ENCODE assay signal across 8 cellular contexts in the genomic region with DNA sequence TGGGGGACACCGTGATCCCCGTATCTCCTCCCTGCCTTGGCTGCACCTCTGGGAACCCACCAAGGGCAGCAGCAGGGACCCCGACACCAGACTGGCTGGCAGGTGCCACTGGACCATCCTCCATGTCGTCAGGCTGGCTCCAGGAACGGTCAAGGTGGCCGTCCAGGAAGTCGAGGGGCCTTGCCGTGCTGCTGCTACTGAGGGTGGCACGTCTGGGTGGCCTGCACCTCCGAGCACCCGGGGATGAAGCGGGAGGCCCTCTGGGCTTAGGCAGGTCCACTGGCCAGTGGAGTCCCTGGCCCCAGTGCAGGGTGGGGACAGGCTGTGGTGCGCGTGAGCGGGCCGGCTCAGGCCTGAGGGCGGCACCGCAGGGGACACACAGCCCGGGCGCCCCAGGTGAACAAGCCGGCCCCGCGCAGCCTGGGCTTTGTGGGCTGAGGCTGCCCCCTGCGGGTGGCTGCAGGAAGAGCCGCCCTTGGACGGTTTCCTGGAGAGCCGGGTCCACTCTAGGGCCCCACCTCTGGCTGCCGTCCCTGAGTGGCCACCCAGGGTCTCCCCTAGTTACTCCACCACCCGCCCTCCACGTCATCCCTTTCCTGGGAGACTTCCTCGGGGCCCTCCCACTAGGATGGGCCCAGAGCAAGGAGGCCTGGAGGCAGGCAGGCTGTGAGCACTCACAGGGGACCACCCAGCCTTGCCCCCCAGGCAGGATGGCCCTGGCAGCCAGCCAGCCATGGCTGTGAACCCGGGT. TPM values are rescaled to one million over a fixed set of nuclear protein-coding genes. Genes with fewer than 3 reads are reported as not detected.
DNase-seq lines count a peak whose midpoint lies in the region; ATAC-seq, FAIRE-seq and TF ChIP-seq lines count a peak whose summit lies in the region.

No MANE protein-coding gene starts in this region.

- peaks cover 43% of the 10 kb centered on the region for H3K27me3 ChIP-seq in gastroesophageal sphincter

- no peak for FAIRE-seq in RCC 7860 (lab: Jason Lieb, UNC)

- TF ChIP-seq CTCF in 22Rv1 (IDR thresholded peaks at IDR 0.05) (peak; percentile 85), GM12874 (IDR thresholded peaks at IDR 0.05; ENCODE audit: insufficient read depth, low read depth, low read length) (peak; percentile 94), gastroesophageal sphincter (IDR thresholded peaks at IDR 0.05) (peak in 3 of 4 experiments; percentile 78 to 94 (median 89))

- DNase-seq in RCC 7860 (ENCODE audit: low spot score) (peak; percentile 5), activated gamma-delta T cell treated with Interleukin-2 at 50 U/mL for 16 hours (peak; percentile 55), renal cortical epithelial cell (ENCODE audit: low read depth) (peak; percentile 11), HPDE6-E6E7 (ENCODE audit: extremely low spot score) (no peak)

- no peaks in the 10 kb centered on the region for H3K9me3 ChIP-seq in gastroesophageal sphincter

- H3K27ac ChIP-seq in 22Rv1 (no peak overlapping the region), gastroesophageal sphincter (no peak overlapping the region)

- peaks cover 0 to 13% of the 10 kb centered on the region in 2 donors for H3K36me3 ChIP-seq in gastroesophageal sphincter

- 6% methylated on average over 6 of the region's 32 CpGs; no CpG with 5 or more reads in 1 of the 2 donors for WGBS in gastroesophageal sphincter (ENCODE audit: low coverage in 1 of 2), 2 donors

- H3K4me1 ChIP-seq in gastroesophageal sphincter: peaks cover 0 to 58% (median 22%) of the 10 kb centered on the region in 3 donors

- no peak for TF ChIP-seq POLR2A in gastroesophageal sphincter (IDR thresholded peaks at IDR 0.05)

- TF ChIP-seq EP300 in gastroesophageal sphincter (IDR thresholded peaks at IDR 0.05): no peak

- H3K4me3 ChIP-seq in gastroesophageal sphincter: no peak overlapping the region

- ATAC-seq in gastroesophageal sphincter: peak; percentile 70
- ATAC-seq in HG03196 (IDR thresholded peaks at IDR 0.05; ENCODE audit: unreplicated experiment): no peak

RNA-seq across cellular contexts. Expression of a gene that starts 42.8 kb away (rescaled TPM):
- total RNA-seq in gastroesophageal sphincter: 10 to 100 TPM; 15.8 to 40.6 (median 23.3) TPM
- total RNA-seq in renal cortical epithelial cell: 7.8 and 20.6 TPM in 2 replicates
